10 cellular contexts compared by ENCODE assay signal in the genomic region with DNA sequence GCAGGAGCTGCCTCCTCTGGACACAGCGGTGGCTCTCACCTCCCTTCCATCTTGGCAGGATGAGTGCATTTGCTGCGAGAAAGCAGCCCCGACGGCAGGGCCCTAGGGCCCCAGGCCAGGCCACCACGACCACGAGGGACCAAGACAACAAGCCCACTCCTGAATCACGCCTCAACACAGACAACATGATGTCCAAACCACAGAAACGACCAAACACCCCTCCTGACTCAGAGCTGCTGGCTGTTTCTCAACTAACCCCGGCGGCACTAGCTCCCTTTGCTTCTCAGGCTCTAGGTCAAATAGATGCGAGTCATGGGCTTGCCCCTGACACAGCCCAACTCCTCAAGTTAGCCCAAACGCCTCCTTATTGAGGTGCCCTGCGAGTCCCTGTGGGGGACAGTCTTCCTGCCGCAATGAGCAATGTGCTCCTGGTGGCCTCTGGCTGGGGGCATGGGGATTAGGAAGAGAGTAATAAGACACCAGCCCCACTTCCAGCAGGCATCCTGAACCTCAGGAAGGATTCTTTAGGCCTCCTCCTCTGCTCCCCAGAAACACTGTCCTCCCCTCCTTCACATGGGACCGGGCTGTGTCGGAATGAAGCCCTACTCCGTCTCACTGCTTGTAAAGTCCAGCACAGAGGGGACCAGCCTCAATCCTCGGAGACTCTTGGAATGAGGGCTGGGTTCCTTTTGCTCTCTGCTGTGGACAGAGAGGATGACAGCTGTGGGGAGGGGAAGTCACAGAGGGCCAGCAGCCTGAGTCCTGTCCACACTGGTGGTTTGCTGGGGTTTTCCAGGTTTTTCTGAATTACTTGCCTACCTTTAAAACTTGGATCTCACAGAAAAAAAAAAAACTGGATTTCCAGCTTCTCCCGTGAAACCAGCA. TPM values are rescaled to one million over a fixed set of nuclear protein-coding genes. Genes with fewer than 3 reads are reported as not detected.
DNase-seq lines count a peak whose midpoint lies in the region; TF ChIP-seq lines count a peak whose summit lies in the region.
"Had no signal": no experiment of that assay in that cellular context is flagged by ENCODE, and none has a peak within 500 bp of the region (broad histone marks: within the 10 kb centered on the region; RNA-seq: fewer than 3 reads in every experiment).

No MANE protein-coding gene starts in this region.

- peak overlapping the region; percentile 58 for H3K4me3 Mint-ChIP-seq in dendritic cell treated with granulocyte-macrophage colony-stimulating factor and Interleukin-4, amounts not matched to agents 40 ng/mL and 50 ng/mL, for 4 days
- H3K4me3 Mint-ChIP-seq in progenitor cell of endocrine pancreas (ENCODE audit: low read depth) = no peak overlapping the region
- no peak overlapping the region for H3K4me3 Mint-ChIP-seq in mesothelial cell of epicardium
- H3K4me3 Mint-ChIP-seq: activated naive CD4-positive, alpha-beta T cell treated with anti-CD3 and anti-CD28 coated beads, Interleukin-2, amount 50 U/mL, for 24 hours had no signal

- intact Hi-C loops in dendritic cell treated with granulocyte-macrophage colony-stimulating factor and Interleukin-4, amounts not matched to agents 40 ng/mL and 50 ng/mL, for 4 days (cut with micrococcal nuclease) = no loop called here

- peaks cover 100% of the 10 kb centered on the region for H3K36me3 Mint-ChIP-seq in dendritic cell treated with granulocyte-macrophage colony-stimulating factor and Interleukin-4, amounts not matched to agents 40 ng/mL and 50 ng/mL, for 4 days (ENCODE audit: low read depth)
- H3K36me3 Mint-ChIP-seq in progenitor cell of endocrine pancreas (ENCODE audit: insufficient read depth) (peaks cover 15% of the 10 kb centered on the region), mesothelial cell of epicardium (peaks cover 21% of the 10 kb centered on the region)

- H3K27me3 Mint-ChIP-seq in dendritic cell treated with granulocyte-macrophage colony-stimulating factor and Interleukin-4, amounts not matched to agents 40 ng/mL and 50 ng/mL, for 4 days = no peaks in the 10 kb centered on the region
- no peaks in the 10 kb centered on the region for H3K27me3 Mint-ChIP-seq in progenitor cell of endocrine pancreas
- no peaks in the 10 kb centered on the region for H3K27me3 Mint-ChIP-seq in mesothelial cell of epicardium (ENCODE audit: low read depth)
- H3K27me3 Mint-ChIP-seq: activated naive CD4-positive, alpha-beta T cell treated with anti-CD3 and anti-CD28 coated beads, Interleukin-2, amount 50 U/mL, for 24 hours had no signal

- H3K4me1 Mint-ChIP-seq in dendritic cell treated with granulocyte-macrophage colony-stimulating factor and Interleukin-4, amounts not matched to agents 40 ng/mL and 50 ng/mL, for 4 days (ENCODE audit: low read depth) = peaks cover 92% of the 10 kb centered on the region
- H3K4me1 Mint-ChIP-seq in progenitor cell of endocrine pancreas (ENCODE audit: low read depth) = peaks cover 15% of the 10 kb centered on the region
- H3K4me1 Mint-ChIP-seq in mesothelial cell of epicardium = peaks cover 2% of the 10 kb centered on the region

- TF ChIP-seq CTCF in NB4 (IDR thresholded peaks at IDR 0.05; ENCODE audit: low read depth, low read length) (no peak), progenitor cell of endocrine pancreas (IDR thresholded peaks at IDR 0.05; ENCODE audit: unreplicated experiment) (no peak), mesothelial cell of epicardium (IDR thresholded peaks at IDR 0.05; ENCODE audit: unreplicated experiment) (no peak)

- TF ChIP-seq POLR2A in NB4 (IDR thresholded peaks at IDR 0.05; ENCODE audit: extremely low read depth, insufficient read length) = peak; percentile 10

- H3K9me3 Mint-ChIP-seq in dendritic cell treated with granulocyte-macrophage colony-stimulating factor and Interleukin-4, amounts not matched to agents 40 ng/mL and 50 ng/mL, for 4 days = no peaks in the 10 kb centered on the region
- H3K9me3 Mint-ChIP-seq in progenitor cell of endocrine pancreas (ENCODE audit: low read depth) (no peaks in the 10 kb centered on the region), mesothelial cell of epicardium (no peaks in the 10 kb centered on the region)
- H3K9me3 Mint-ChIP-seq: activated naive CD4-positive, alpha-beta T cell treated with anti-CD3 and anti-CD28 coated beads, Interleukin-2, amount 50 U/mL, for 24 hours had no signal

- DNase-seq in GM04504 (ENCODE audit: low read depth) (peak; percentile 57), NB4 (ENCODE audit: low read depth) (peak; percentile 72), progenitor cell of endocrine pancreas (ENCODE audit: low spot score, unreplicated experiment) (no peak), T1000 (lab: John Stamatoyannopoulos, UW) (no peak), mesothelial cell of epicardium (ENCODE audit: low spot score in 2 of 2, unreplicated experiment in 2 of 2) (no peak), NCI-H748 (lab: John Stamatoyannopoulos, UW; ENCODE audit: unreplicated experiment) (no peak)
- DNase-seq: occipital lobe had no signal

- H3K27ac Mint-ChIP-seq in dendritic cell treated with granulocyte-macrophage colony-stimulating factor and Interleukin-4, amounts not matched to agents 40 ng/mL and 50 ng/mL, for 4 days = peak overlapping the region; percentile 86
- H3K27ac Mint-ChIP-seq in progenitor cell of endocrine pancreas (peak overlapping the region; percentile 71), mesothelial cell of epicardium (no peak overlapping the region)
- H3K27ac Mint-ChIP-seq: activated naive CD4-positive, alpha-beta T cell treated with anti-CD3 and anti-CD28 coated beads, Interleukin-2, amount 50 U/mL, for 24 hours had no signal

- no peak overlapping the region for H3K4me3 ChIP-seq in NB4 (ENCODE audit: low read depth, low read length)

RNA-seq across cellular contexts. Expression of a gene that starts 6.9 kb away (rescaled TPM):
- total RNA-seq in progenitor cell of endocrine pancreas (14.5 and 15.9 TPM in 2 replicates), mesothelial cell of epicardium (21.7 to 22.7 TPM (median 22.1 TPM) in 3 replicates)

RNA-seq across cellular contexts. Expression of a gene that starts 7.2 kb away (rescaled TPM):
- total RNA-seq in progenitor cell of endocrine pancreas (80.8 and 85.9 TPM in 2 replicates), mesothelial cell of epicardium (67.6 to 78.9 TPM (median 71.8 TPM) in 3 replicates)

RNA-seq across cellular contexts. Expression of a gene that starts 25.4 kb away (rescaled TPM):
- total RNA-seq in progenitor cell of endocrine pancreas (0.24 and 0.40 TPM in 2 replicates), mesothelial cell of epicardium (1.3 to 1.7 TPM (median 1.6 TPM) in 3 replicates)
- total RNA-seq: occipital lobe had no signal

RNA-seq across cellular contexts. Expression of a gene that starts 38.9 kb away (rescaled TPM):
- not detected in 2 replicates for total RNA-seq in progenitor cell of endocrine pancreas
- 0.62 to 2.8 TPM (median 1.7 TPM) in 3 replicates for total RNA-seq in mesothelial cell of epicardium
- total RNA-seq: H4 had no signal

RNA-seq across cellular contexts. Expression of a gene that starts 44.6 kb away (rescaled TPM):
- 44.6 and 45.4 TPM in 2 replicates for total RNA-seq in progenitor cell of endocrine pancreas
- 46.8 to 53.7 TPM (median 49.7 TPM) in 3 replicates for total RNA-seq in mesothelial cell of epicardium

Comparison
In these comparisons a context has a peak if more than half of its experiments do, and no peak if none do; other contexts are left out.
1. DNase-seq: peak in GM04504 (single experiment) and NB4 (single experiment); none in progenitor cell of endocrine pancreas (single experiment), T1000 (single experiment), mesothelial cell of epicardium (0 of 2) and NCI-H748 (single experiment).